ENCODE assay signal across 13 cellular contexts in the genomic region with DNA sequence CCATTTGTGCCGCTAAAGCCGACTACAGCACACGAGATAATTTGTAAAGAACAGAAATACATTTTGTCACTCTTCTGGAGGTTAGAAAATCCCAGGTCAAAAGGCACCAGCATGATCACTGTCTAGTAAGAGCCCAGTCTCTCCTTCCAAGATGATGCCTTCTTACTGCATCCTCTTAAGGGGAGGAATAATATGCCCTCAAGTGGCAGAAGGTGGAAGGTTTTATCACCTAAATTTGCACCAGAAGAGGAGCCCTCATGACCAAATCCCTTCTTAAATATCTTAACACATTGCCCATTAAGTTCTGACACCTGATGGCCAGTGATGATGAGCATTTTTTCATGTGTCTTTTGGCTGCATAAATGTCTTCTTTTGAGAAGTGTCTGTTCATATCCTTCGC.
DNase-seq lines count a peak whose midpoint lies in the region; ATAC-seq and TF ChIP-seq lines count a peak whose summit lies in the region.
"Had no signal": no experiment of that assay in that cellular context is flagged by ENCODE, and none has a peak within 500 bp of the region (broad histone marks: within the 10 kb centered on the region; RNA-seq: fewer than 3 reads in every experiment).

No MANE protein-coding gene starts in this region.

- H4K20me1 ChIP-seq in OCI-LY7 (ENCODE audit: insufficient read depth, low read length), result no peaks in the 10 kb centered on the region

- POLR2A ChIA-PET in OCI-LY7 (lab: Charles Lee), result no interaction called here

- H3K79me2 ChIP-seq in OCI-LY7 (ENCODE audit: insufficient read depth, low read depth, low read length), result no peaks in the 10 kb centered on the region

- DNase-seq in EL (peak; percentile 4), OCI-LY7 (ENCODE audit: low spot score) (peak; percentile 17), fibroblast of peridontal ligament (ENCODE audit: extremely low read depth) (peak; percentile 50), cortex of kidney (lab: John Stamatoyannopoulos, UW) (no peak), T-helper 1 cell (no peak), AG08396 (ENCODE audit: low spot score) (no peak)
- DNase-seq: Calu3; NCI-H2227 treated with DMSO at 0.1 percent for 48 hours; stimulated activated CD4-positive, alpha-beta T cell treated with anti-CD3 and anti-CD28 coated beads, Interleukin-12 subunit alpha, Interleukin-12 subunit beta, amount 100 ng/mL, for 4 hours had no signal

- no peaks in the 10 kb centered on the region for H3K36me3 ChIP-seq in OCI-LY7 (ENCODE audit: insufficient read depth, low read length)

- ATAC-seq in HG03159 (IDR thresholded peaks at IDR 0.05; ENCODE audit: unreplicated experiment) (peak; percentile 52), HG02840 (IDR thresholded peaks at IDR 0.05; ENCODE audit: low FRiP score, unreplicated experiment) (no peak)
- ATAC-seq: stimulated activated effector memory CD8-positive, alpha-beta T cell treated with anti-CD3 and anti-CD28 coated beads, Interleukin-12 subunit alpha, Interleukin-12 subunit beta, amount 100 ng/mL, for 72 hours had no signal

- CTCF ChIA-PET in OCI-LY7 (lab: Charles Lee; ENCODE audit: unreplicated experiment), result no interaction called here

- no peaks in the 10 kb centered on the region for H3K4me1 ChIP-seq in OCI-LY7 (ENCODE audit: insufficient read depth, low read length, poor library complexity, severe bottlenecking)

- no peak overlapping the region for H3K4me2 ChIP-seq in OCI-LY7 (ENCODE audit: low read length)

- 0 out of 2 replicates have a peak, but pooled peaks have one; percentile 32 for TF ChIP-seq CTCF in OCI-LY7 (conservative IDR thresholded peaks at IDR 0.05; ENCODE audit: low read length)

- H3K27ac ChIP-seq in OCI-LY7 (ENCODE audit: low read depth, low read length, poor library complexity, severe bottlenecking), result no peak overlapping the region
- H3K27ac ChIP-seq: coronary artery had no signal

- intact Hi-C loops in OCI-LY7 (cut with micrococcal nuclease; ENCODE audit: unreplicated experiment), result no loop called here

- H3K9me3 ChIP-seq in OCI-LY7 (ENCODE audit: low read length), result no peaks in the 10 kb centered on the region

- H2AFZ ChIP-seq in OCI-LY7 (ENCODE audit: low read length), result no peak overlapping the region

- no peak overlapping the region for H3K4me3 ChIP-seq in OCI-LY7 (ENCODE audit: low read depth, low read length, poor library complexity, severe bottlenecking)
- H3K4me3 ChIP-seq: coronary artery had no signal

- BruUV-seq in OCI-LY7 (replicated peaks; lab: Mats Ljungman, UMichigan), result no TSS peak

- H3K9me2 ChIP-seq in OCI-LY7 (ENCODE audit: insufficient read depth, low read length), result no peaks in the 10 kb centered on the region

Comparison
In these comparisons a context has a peak if more than half of its experiments do, and no peak if none do; other contexts are left out.
1. DNase-seq: peak in EL (single experiment), OCI-LY7 (single experiment) and fibroblast of peridontal ligament (single experiment); none in cortex of kidney (single experiment), T-helper 1 cell (0 of 5) and AG08396 (single experiment).